Comparison of ENCODE assay signal across 4 cellular contexts in the genomic region with DNA sequence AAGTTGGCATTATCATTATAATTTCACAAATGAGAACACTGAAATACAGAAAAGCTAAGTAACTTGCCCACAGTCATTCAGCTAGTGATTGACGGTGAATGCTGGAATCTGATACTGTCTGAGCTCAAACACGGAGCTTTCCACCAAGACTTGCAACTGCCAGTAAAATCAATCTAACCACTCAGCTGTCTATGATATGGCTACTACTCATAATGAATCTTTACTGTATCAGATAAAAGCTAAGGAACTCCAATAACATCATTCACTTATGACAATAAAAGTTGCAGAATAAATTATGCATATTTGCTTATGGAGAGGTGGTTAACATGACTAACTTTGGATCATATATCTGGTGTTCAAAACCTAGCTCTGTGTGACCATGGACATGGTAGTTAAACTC.
"Had no signal": no experiment of that assay in that cellular context is flagged by ENCODE, and none has a peak within 500 bp of the region (broad histone marks: within the 10 kb centered on the region; RNA-seq: fewer than 3 reads in every experiment).

No MANE protein-coding gene starts in this region.

- DNase-seq: GM23248, GOT3, H7, IMR-90 had no signal
